Comparison of ENCODE assay signal across 1 cellular context in the genomic region with DNA sequence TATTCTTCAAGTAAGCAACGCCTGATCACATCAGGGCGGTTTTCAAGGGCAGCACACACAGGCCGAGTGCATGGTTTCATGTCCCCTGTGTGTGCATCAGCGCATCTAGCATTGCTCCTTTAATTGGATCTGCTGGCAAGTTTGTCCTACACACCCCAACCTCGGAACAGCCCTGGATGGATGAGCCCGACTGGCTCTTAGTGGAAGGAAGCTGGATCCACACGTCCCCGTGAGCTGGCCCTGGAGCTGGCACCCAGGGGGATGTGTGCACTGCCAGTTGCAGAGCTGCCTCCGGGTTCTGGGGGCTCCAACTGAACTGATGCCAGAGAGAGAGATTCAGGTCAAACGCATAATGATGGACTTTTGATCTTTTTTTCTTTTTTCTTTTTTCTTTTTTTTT.
TF ChIP-seq lines count a peak whose summit lies in the region.

No MANE protein-coding gene starts in this region.

TF ChIP-seq in H1, 55 proteins besides CTCF, POLR2A, EP300 and RAD21:
- TF ChIP-seq RFX5 (IDR thresholded peaks at IDR 0.05; ENCODE audit: borderline replicate concordance, low read depth, low read length) (no peak), YY1 (IDR thresholded peaks at IDR 0.05; ENCODE audit: low read depth, low read length) (no peak), GABPA (IDR thresholded peaks at IDR 0.05; ENCODE audit: borderline replicate concordance, insufficient read depth, low read length) (no peak), NANOG (IDR thresholded peaks at IDR 0.05; ENCODE audit: insufficient read depth, low read depth, low read length, poor library complexity, severe bottlenecking) (no peak), ATF2 (IDR thresholded peaks at IDR 0.05; ENCODE audit: low read length) (no peak), PHF8 (conservative IDR thresholded peaks at IDR 0.05; ENCODE audit: low read depth, low read length) (no peak), EZH2 (IDR thresholded peaks at IDR 0.05; ENCODE audit: low read depth, low read length, severe bottlenecking) (no peak), ZNF274 (IDR thresholded peaks at IDR 0.05; ENCODE audit: borderline replicate concordance, extremely low read depth, low read length) (no peak), RNF2 (IDR thresholded peaks at IDR 0.05; ENCODE audit: borderline replicate concordance, low read depth, low read length, missing control alignments, poor library complexity, severe bottlenecking) (no peak), CREB1 (IDR thresholded peaks at IDR 0.05) (no peak), JUND (IDR thresholded peaks at IDR 0.05; ENCODE audit: low read length) (no peak), CBX5 (IDR thresholded peaks at IDR 0.05; ENCODE audit: low read depth, low read length) (no peak), NRF1 (IDR thresholded peaks at IDR 0.05; ENCODE audit: low read depth, low read length) (no peak), SP2 (IDR thresholded peaks at IDR 0.05; ENCODE audit: low read length) (no peak)
- TF ChIP-seq, protein P1, sequence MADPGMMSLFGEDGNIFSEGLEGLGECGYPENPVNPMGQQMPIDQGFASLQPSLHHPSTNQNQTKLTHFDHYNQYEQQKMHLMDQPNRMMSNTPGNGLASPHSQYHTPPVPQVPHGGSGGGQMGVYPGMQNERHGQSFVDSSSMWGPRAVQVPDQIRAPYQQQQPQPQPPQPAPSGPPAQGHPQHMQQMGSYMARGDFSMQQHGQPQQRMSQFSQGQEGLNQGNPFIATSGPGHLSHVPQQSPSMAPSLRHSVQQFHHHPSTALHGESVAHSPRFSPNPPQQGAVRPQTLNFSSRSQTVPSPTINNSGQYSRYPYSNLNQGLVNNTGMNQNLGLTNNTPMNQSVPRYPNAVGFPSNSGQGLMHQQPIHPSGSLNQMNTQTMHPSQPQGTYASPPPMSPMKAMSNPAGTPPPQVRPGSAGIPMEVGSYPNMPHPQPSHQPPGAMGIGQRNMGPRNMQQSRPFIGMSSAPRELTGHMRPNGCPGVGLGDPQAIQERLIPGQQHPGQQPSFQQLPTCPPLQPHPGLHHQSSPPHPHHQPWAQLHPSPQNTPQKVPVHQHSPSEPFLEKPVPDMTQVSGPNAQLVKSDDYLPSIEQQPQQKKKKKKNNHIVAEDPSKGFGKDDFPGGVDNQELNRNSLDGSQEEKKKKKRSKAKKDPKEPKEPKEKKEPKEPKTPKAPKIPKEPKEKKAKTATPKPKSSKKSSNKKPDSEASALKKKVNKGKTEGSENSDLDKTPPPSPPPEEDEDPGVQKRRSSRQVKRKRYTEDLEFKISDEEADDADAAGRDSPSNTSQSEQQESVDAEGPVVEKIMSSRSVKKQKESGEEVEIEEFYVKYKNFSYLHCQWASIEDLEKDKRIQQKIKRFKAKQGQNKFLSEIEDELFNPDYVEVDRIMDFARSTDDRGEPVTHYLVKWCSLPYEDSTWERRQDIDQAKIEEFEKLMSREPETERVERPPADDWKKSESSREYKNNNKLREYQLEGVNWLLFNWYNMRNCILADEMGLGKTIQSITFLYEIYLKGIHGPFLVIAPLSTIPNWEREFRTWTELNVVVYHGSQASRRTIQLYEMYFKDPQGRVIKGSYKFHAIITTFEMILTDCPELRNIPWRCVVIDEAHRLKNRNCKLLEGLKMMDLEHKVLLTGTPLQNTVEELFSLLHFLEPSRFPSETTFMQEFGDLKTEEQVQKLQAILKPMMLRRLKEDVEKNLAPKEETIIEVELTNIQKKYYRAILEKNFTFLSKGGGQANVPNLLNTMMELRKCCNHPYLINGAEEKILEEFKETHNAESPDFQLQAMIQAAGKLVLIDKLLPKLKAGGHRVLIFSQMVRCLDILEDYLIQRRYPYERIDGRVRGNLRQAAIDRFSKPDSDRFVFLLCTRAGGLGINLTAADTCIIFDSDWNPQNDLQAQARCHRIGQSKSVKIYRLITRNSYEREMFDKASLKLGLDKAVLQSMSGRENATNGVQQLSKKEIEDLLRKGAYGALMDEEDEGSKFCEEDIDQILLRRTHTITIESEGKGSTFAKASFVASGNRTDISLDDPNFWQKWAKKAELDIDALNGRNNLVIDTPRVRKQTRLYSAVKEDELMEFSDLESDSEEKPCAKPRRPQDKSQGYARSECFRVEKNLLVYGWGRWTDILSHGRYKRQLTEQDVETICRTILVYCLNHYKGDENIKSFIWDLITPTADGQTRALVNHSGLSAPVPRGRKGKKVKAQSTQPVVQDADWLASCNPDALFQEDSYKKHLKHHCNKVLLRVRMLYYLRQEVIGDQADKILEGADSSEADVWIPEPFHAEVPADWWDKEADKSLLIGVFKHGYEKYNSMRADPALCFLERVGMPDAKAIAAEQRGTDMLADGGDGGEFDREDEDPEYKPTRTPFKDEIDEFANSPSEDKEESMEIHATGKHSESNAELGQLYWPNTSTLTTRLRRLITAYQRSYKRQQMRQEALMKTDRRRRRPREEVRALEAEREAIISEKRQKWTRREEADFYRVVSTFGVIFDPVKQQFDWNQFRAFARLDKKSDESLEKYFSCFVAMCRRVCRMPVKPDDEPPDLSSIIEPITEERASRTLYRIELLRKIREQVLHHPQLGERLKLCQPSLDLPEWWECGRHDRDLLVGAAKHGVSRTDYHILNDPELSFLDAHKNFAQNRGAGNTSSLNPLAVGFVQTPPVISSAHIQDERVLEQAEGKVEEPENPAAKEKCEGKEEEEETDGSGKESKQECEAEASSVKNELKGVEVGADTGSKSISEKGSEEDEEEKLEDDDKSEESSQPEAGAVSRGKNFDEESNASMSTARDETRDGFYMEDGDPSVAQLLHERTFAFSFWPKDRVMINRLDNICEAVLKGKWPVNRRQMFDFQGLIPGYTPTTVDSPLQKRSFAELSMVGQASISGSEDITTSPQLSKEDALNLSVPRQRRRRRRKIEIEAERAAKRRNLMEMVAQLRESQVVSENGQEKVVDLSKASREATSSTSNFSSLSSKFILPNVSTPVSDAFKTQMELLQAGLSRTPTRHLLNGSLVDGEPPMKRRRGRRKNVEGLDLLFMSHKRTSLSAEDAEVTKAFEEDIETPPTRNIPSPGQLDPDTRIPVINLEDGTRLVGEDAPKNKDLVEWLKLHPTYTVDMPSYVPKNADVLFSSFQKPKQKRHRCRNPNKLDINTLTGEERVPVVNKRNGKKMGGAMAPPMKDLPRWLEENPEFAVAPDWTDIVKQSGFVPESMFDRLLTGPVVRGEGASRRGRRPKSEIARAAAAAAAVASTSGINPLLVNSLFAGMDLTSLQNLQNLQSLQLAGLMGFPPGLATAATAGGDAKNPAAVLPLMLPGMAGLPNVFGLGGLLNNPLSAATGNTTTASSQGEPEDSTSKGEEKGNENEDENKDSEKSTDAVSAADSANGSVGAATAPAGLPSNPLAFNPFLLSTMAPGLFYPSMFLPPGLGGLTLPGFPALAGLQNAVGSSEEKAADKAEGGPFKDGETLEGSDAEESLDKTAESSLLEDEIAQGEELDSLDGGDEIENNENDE (IDR thresholded peaks at IDR 0.05; ENCODE audit: insufficient replicate concordance, low read length), result no peak
- TF ChIP-seq, protein P2, sequence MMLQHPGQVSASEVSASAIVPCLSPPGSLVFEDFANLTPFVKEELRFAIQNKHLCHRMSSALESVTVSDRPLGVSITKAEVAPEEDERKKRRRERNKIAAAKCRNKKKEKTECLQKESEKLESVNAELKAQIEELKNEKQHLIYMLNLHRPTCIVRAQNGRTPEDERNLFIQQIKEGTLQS (IDR thresholded peaks at IDR 0.05; ENCODE audit: insufficient read depth, low read depth, low read length), result no peak
TF ChIP-seq in H1: peak in this region for 0.
